Comparison of ENCODE assay signal across 12 cellular contexts in the genomic region with DNA sequence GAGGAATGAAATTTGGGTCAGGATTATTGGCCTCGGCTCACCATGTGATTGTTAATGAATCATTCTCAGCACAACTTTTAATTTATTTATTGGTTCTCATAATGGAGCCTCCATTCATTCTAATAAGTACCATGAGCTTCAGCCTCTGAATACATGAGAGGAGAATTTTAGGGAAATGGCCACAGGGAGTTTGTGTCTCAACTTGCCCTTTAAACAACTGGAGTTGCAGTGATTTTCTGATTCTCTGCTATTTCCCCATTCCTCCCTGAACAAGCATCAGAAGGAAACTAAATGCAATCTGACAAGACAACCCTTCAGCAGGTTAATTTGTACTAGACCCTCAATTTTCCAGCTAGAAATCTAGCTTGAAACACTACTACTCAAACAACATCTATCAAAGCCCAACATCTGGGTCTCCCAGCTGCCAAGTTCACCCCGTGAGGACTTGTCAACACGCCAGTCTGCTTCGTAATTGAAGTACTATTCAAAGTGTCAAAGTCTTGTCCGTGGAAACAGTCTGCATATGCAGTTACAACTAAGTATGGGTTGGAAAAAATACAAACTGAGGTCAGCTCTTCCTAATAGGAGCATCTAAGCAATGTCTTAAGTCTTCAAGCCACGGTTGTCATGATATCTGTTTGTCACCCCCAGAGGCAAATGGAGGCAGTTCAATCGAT.
"Had no signal": no experiment of that assay in that cellular context is flagged by ENCODE, and none has a peak within 500 bp of the region (broad histone marks: within the 10 kb centered on the region; RNA-seq: fewer than 3 reads in every experiment).

No MANE protein-coding gene starts in this region.

- H3K27ac ChIP-seq: brain microvascular endothelial cell, ovary, vagina had no signal

- H3K27me3 Mint-ChIP-seq: activated naive CD8-positive, alpha-beta T cell treated with anti-CD3 and anti-CD28 coated beads for 36 hours had no signal

- H3K4me3 ChIP-seq: ovary, vagina had no signal

- H3K4me1 Mint-ChIP-seq: activated naive CD8-positive, alpha-beta T cell treated with anti-CD3 and anti-CD28 coated beads for 36 hours; stimulated activated effector memory CD8-positive, alpha-beta T cell treated with anti-CD3 and anti-CD28 coated beads, Interleukin-12 subunit alpha, Interleukin-12 subunit beta, amount 100 ng/mL, for 72 hours; T-helper 17 cell had no signal

- H3K36me3 Mint-ChIP-seq: activated naive CD8-positive, alpha-beta T cell treated with anti-CD3 and anti-CD28 coated beads for 36 hours; stimulated activated effector memory CD8-positive, alpha-beta T cell treated with anti-CD3 and anti-CD28 coated beads, Interleukin-12 subunit alpha, Interleukin-12 subunit beta, amount 100 ng/mL, for 72 hours had no signal

- ATAC-seq: stimulated activated effector memory CD8-positive, alpha-beta T cell treated with anti-CD3 and anti-CD28 coated beads, Interleukin-12 subunit alpha, Interleukin-12 subunit beta, amount 100 ng/mL, for 72 hours; T-helper 17 cell had no signal

- H3K36me3 ChIP-seq: brain microvascular endothelial cell, ovary, vagina had no signal

- H3K27me3 ChIP-seq: brain microvascular endothelial cell, ovary, vagina had no signal

- DNase-seq: activated CD4-positive, alpha-beta T cell treated with anti-CD3 and anti-CD28 coated beads for 48 hours; activated CD8-positive, alpha-beta memory T cell treated with anti-CD3 and anti-CD28 coated beads for 24 hours; activated naive CD8-positive, alpha-beta T cell treated with anti-CD3 and anti-CD28 coated beads for 36 hours; amygdala; brain microvascular endothelial cell; cerebellar nuclear complex; effector CD8-positive, alpha-beta T cell; glutamatergic neuron; ovary; T-helper 17 cell had no signal

- H3K27ac Mint-ChIP-seq: activated naive CD8-positive, alpha-beta T cell treated with anti-CD3 and anti-CD28 coated beads for 36 hours; stimulated activated effector memory CD8-positive, alpha-beta T cell treated with anti-CD3 and anti-CD28 coated beads, Interleukin-12 subunit alpha, Interleukin-12 subunit beta, amount 100 ng/mL, for 72 hours; T-helper 17 cell had no signal

- H3K9me3 ChIP-seq: ovary, vagina had no signal

- H3K4me1 ChIP-seq: vagina had no signal

- H3K4me3 Mint-ChIP-seq: activated naive CD8-positive, alpha-beta T cell treated with anti-CD3 and anti-CD28 coated beads for 36 hours; stimulated activated effector memory CD8-positive, alpha-beta T cell treated with anti-CD3 and anti-CD28 coated beads, Interleukin-12 subunit alpha, Interleukin-12 subunit beta, amount 100 ng/mL, for 72 hours; T-helper 17 cell had no signal

- H3K9me3 Mint-ChIP-seq: activated naive CD8-positive, alpha-beta T cell treated with anti-CD3 and anti-CD28 coated beads for 36 hours; stimulated activated effector memory CD8-positive, alpha-beta T cell treated with anti-CD3 and anti-CD28 coated beads, Interleukin-12 subunit alpha, Interleukin-12 subunit beta, amount 100 ng/mL, for 72 hours had no signal
